In genomic region chr20:4607287-4607713, GRCh38 we compare ENCODE assay signal across 8 cellular contexts.
DNase-seq lines count a peak whose midpoint lies in the region; ATAC-seq and TF ChIP-seq lines count a peak whose summit lies in the region.

No MANE protein-coding gene starts in this region.

- no peak overlapping the region for H3K27ac Mint-ChIP-seq in T-helper 17 cell

- in situ Hi-C loops in ACHN (cut with HindIII; ENCODE audit: low pct_ligation_motif_present, low pct_unique_long_range_greater_than_20kb, low sequenced_read_pairs), result no loop called here

- TF ChIP-seq CTCF in right atrium auricular region (IDR thresholded peaks at IDR 0.05), result peak; percentile 93 to 95

- no peak for TF ChIP-seq POLR2A in GM18505 (IDR thresholded peaks at IDR 0.05; ENCODE audit: borderline replicate concordance, extremely low read depth, insufficient read depth, insufficient read length)

- H3K4me1 ChIP-seq in right atrium auricular region, result no peaks in the 10 kb centered on the region

- peaks cover 43% of the 10 kb centered on the region for H3K27me3 Mint-ChIP-seq in T-helper 17 cell

- peak; percentile 52 for DNase-seq in ACHN
- DNase-seq in NCI-H1092 treated with DMSO at 0.1 percent for 48 hours (lab: John Stamatoyannopoulos, UW), result peak; percentile 62
- DNase-seq in T-helper 17 cell, result peak in 2 of 3 donors; percentile 30 to 46
- peak in 32 of 56 donors; percentile 5 to 78 (median 32) for DNase-seq in amygdala (lab: John Stamatoyannopoulos, UW)
- DNase-seq in right atrium auricular region (ENCODE audit: low spot score), result peak; percentile 72
- DNase-seq in sciatic nerve (ENCODE audit: low spot score), result no peak

- peak overlapping the region; percentile 31 for H3K4me3 Mint-ChIP-seq in T-helper 17 cell

- intact Hi-C loops in sciatic nerve (cut with DNase I), result no loop called here

- ATAC-seq in GM18505 (IDR thresholded peaks at IDR 0.05; ENCODE audit: unreplicated experiment) (peak; percentile 67), T-helper 17 cell (peak; percentile 83), sciatic nerve (peak; percentile 87), GM21786 (IDR thresholded peaks at IDR 0.05; ENCODE audit: unreplicated experiment) (no peak)

- H3K4me3 ChIP-seq in right atrium auricular region, result no peak overlapping the region

- peaks cover 6% of the 10 kb centered on the region for H3K4me1 Mint-ChIP-seq in T-helper 17 cell

- H3K36me3 Mint-ChIP-seq in T-helper 17 cell (ENCODE audit: low read depth), result peaks cover 5% of the 10 kb centered on the region

- H3K9me3 ChIP-seq in T-helper 17 cell (ENCODE audit: control insufficient read depth, low read length, poor library complexity, severe bottlenecking) (no peaks in the 10 kb centered on the region), right atrium auricular region (no peaks in the 10 kb centered on the region)

- H3K27me3 ChIP-seq in right atrium auricular region, result no peaks in the 10 kb centered on the region

- no peaks in the 10 kb centered on the region for H3K36me3 ChIP-seq in right atrium auricular region

- no peak overlapping the region for H3K27ac ChIP-seq in right atrium auricular region
